In genomic region chr12:112841891-112842290, GRCh38 we compare ENCODE assay signal across 2 cellular contexts.
A peak's percentile ranks its signal among the peaks of the same experiment; 100 is the strongest.
TF ChIP-seq lines count a peak whose summit lies in the region.

No MANE protein-coding gene starts in this region.

TF ChIP-seq in endothelial cell of umbilical vein, 7 proteins besides CTCF, POLR2A, EP300 and RAD21:
- TF ChIP-seq FOS (IDR thresholded peaks at IDR 0.05; ENCODE audit: borderline replicate concordance, insufficient read depth, low read length): peak; percentile 71
- no peak for TF ChIP-seq GATA2 (IDR thresholded peaks at IDR 0.05; ENCODE audit: insufficient read depth, insufficient read length, low read depth, low read length)
- no peak for TF ChIP-seq MYC (IDR thresholded peaks at IDR 0.05; ENCODE audit: low read depth, low read length)
- TF ChIP-seq MAX (IDR thresholded peaks at IDR 0.05; ENCODE audit: insufficient read depth, insufficient read length): no peak
- TF ChIP-seq JUN (IDR thresholded peaks at IDR 0.05; ENCODE audit: borderline replicate concordance, insufficient read depth, insufficient read length, low read depth): peak; percentile 34
- no peak for TF ChIP-seq EZH2 (IDR thresholded peaks at IDR 0.05; ENCODE audit: borderline replicate concordance, low read depth, low read length, severe bottlenecking)
- no peak for TF ChIP-seq POLR2AphosphoS5 (IDR thresholded peaks at IDR 0.05; ENCODE audit: insufficient read depth, low read depth, low read length)

TF ChIP-seq in GM12891, 5 proteins besides CTCF, POLR2A, EP300 and RAD21:
- no peak for TF ChIP-seq POLR2AphosphoS5 (IDR thresholded peaks at IDR 0.05; ENCODE audit: low read depth, low read length)
